ENCODE assay signal across 7 cellular contexts in the genomic region with DNA sequence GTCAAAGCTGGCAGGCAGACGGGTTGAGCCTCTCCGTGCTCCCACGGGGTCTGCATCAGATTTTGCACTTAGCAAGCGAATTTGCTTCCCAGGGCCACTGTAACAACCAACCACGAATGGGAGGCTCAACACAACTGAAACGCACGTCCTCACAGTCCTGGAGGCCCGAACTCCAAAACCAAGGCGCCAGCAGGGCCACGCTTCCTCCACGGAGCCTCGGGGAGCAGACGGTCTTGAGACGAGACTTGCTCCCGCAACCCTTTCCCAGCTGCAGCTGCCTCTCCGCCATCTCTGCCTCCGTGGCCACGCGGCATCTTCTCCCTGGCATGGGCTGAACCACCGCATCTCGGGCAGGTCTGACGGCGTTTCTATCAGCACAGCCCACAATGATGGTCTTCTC.
"Had no signal": no experiment of that assay in that cellular context is flagged by ENCODE, and none has a peak within 500 bp of the region (broad histone marks: within the 10 kb centered on the region; RNA-seq: fewer than 3 reads in every experiment).

No MANE protein-coding gene starts in this region.

- H3K4me3 Mint-ChIP-seq: H9 had no signal

- DNase-seq: GM23248, GOT3, H9, HCEC 1CT, IMR-90, KG1 had no signal

- H3K4me3 ChIP-seq: GM23248, K562 had no signal

- H3K27ac Mint-ChIP-seq: H9 had no signal

- H2AFZ ChIP-seq: GM23248 had no signal

- H3K27ac ChIP-seq: GM23248 had no signal

- H3K9ac ChIP-seq: GM23248 had no signal

- H3K9me3 Mint-ChIP-seq: H9 had no signal

- ATAC-seq: K562 had no signal
